1 cellular context compared by ENCODE assay signal in genomic region chr1:32813941-32814739, GRCh38.
TF ChIP-seq lines count a peak whose summit lies in the region.

No MANE protein-coding gene starts in this region.

TF ChIP-seq in K562, 482 proteins besides CTCF, POLR2A, EP300 and RAD21 (continued from another document and continues in another):
- TF ChIP-seq TRIM25 (IDR thresholded peaks at IDR 0.05; ENCODE audit: borderline replicate concordance) (peak; percentile 35; the same call in 1 of the 2 replicates), POLR2B (IDR thresholded peaks at IDR 0.05; ENCODE audit: low read depth, partially characterized antibody) (peak; percentile 37), ZBTB9 (CRISPR knock-in tag; IDR thresholded peaks at IDR 0.05) (no peak), ZNF589 (CRISPR knock-in tag; IDR thresholded peaks at IDR 0.05; ENCODE audit: low read depth) (peak; percentile 77), FOXP1 (CRISPR knock-in tag; IDR thresholded peaks at IDR 0.05) (0 out of 2 replicates have a peak, but pooled peaks have one; percentile 43), MAZ (CRISPR knock-in tag; conservative IDR thresholded peaks at IDR 0.05 in 1 of 2, IDR thresholded peaks at IDR 0.05 in 1 of 2) (peak in 1 of 2 experiments; percentile 29; a peak in 1 of 4 replicates), IRF9 (tag; IDR thresholded peaks at IDR 0.05) (peak; percentile 87), YBX1 (IDR thresholded peaks at IDR 0.05) (no peak), PKNOX1 (IDR thresholded peaks at IDR 0.05) (peak; percentile 23; the same call in 1 of the 2 replicates), ATF4 (CRISPR knock-in tag; IDR thresholded peaks at IDR 0.05) (peak; percentile 89), EZH2 (IDR thresholded peaks at IDR 0.05; ENCODE audit: borderline replicate concordance, low read depth, low read length) (no peak), MLLT1 (IDR thresholded peaks at IDR 0.05) (peak; percentile 83 to 85), SP2 (IDR thresholded peaks at IDR 0.05; ENCODE audit: extremely low read depth, low read depth, low read length, poor library complexity, severe bottlenecking) (no peak), STAT5B (CRISPR knock-in tag; IDR thresholded peaks at IDR 0.05) (no peak), BRF1 (IDR thresholded peaks at IDR 0.05; ENCODE audit: borderline replicate concordance, extremely low read depth, insufficient read length) (no peak), MYBL2 (IDR thresholded peaks at IDR 0.05; ENCODE audit: low read depth) (no peak), MYBL2 (CRISPR knock-in tag; IDR thresholded peaks at IDR 0.05; ENCODE audit: borderline replicate concordance) (no peak), BCOR (IDR thresholded peaks at IDR 0.05) (no peak; the same call in 1 of the 2 replicates), CHD1 (IDR thresholded peaks at IDR 0.05; ENCODE audit: low read length) (no peak), MBD1 (CRISPR knock-in tag; IDR thresholded peaks at IDR 0.05) (no peak), NBN (IDR thresholded peaks at IDR 0.05; ENCODE audit: low read depth) (0 out of 2 replicates have a peak, but pooled peaks have one; percentile 73), ZFP1 (CRISPR knock-in tag; IDR thresholded peaks at IDR 0.05) (no peak), CTBP1 (IDR thresholded peaks at IDR 0.05; ENCODE audit: borderline replicate concordance) (no peak), TSHZ1 (CRISPR knock-in tag; IDR thresholded peaks at IDR 0.05) (no peak), CHD2 (IDR thresholded peaks at IDR 0.05; ENCODE audit: low read depth, low read length) (no peak)
- TF ChIP-seq, protein P1, sequence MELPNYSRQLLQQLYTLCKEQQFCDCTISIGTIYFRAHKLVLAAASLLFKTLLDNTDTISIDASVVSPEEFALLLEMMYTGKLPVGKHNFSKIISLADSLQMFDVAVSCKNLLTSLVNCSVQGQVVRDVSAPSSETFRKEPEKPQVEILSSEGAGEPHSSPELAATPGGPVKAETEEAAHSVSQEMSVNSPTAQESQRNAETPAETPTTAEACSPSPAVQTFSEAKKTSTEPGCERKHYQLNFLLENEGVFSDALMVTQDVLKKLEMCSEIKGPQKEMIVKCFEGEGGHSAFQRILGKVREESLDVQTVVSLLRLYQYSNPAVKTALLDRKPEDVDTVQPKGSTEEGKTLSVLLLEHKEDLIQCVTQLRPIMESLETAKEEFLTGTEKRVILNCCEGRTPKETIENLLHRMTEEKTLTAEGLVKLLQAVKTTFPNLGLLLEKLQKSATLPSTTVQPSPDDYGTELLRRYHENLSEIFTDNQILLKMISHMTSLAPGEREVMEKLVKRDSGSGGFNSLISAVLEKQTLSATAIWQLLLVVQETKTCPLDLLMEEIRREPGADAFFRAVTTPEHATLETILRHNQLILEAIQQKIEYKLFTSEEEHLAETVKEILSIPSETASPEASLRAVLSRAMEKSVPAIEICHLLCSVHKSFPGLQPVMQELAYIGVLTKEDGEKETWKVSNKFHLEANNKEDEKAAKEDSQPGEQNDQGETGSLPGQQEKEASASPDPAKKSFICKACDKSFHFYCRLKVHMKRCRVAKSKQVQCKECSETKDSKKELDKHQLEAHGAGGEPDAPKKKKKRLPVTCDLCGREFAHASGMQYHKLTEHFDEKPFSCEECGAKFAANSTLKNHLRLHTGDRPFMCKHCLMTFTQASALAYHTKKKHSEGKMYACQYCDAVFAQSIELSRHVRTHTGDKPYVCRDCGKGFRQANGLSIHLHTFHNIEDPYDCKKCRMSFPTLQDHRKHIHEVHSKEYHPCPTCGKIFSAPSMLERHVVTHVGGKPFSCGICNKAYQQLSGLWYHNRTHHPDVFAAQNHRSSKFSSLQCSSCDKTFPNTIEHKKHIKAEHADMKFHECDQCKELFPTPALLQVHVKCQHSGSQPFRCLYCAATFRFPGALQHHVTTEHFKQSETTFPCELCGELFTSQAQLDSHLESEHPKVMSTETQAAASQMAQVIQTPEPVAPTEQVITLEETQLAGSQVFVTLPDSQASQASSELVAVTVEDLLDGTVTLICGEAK (IDR thresholded peaks at IDR 0.05): peak; percentile 70
- TF ChIP-seq, protein P1 (CRISPR knock-in tag; IDR thresholded peaks at IDR 0.05): no peak
